In the genomic region with DNA sequence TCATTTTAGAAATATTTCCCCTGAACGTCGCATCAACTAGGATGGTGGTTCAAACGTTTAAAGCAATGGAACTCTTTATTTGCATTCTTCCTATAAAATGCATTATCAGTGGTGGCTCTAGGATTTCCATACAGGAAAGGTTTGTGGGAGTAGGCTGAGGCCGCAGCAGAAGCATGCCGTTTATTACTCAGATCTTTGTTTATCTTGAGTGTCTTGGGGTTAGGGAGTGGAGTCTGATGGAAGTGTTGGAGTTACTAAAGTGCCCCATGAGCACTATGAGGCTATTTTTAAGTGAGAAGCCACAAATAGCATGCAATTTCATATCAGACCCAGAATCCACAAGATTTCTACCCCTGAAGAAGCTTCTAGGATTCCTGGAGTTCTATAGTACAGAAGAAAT, we compare ENCODE assay signal across 11 cellular contexts. TPM values are rescaled to one million over a fixed set of nuclear protein-coding genes. Genes with fewer than 3 reads are reported as not detected.
DNase-seq lines count a peak whose midpoint lies in the region; ATAC-seq and TF ChIP-seq lines count a peak whose summit lies in the region.
"Had no signal": no experiment of that assay in that cellular context is flagged by ENCODE, and none has a peak within 500 bp of the region (broad histone marks: within the 10 kb centered on the region; RNA-seq: fewer than 3 reads in every experiment).

No MANE protein-coding gene starts in this region.

- intact Hi-C loops in left ventricle myocardium inferior (cut with micrococcal nuclease) = no loop called here
- intact Hi-C loops in spleen (cut with DNase I; ENCODE audit: low total_unique reads) = no loop called here

- DNase-seq in HCEC 1CT (peak; percentile 85), left ventricle myocardium inferior (no peak), spleen (no peak), HuH-7.5 (ENCODE audit: low spot score) (no peak), NK-92 (lab: John Stamatoyannopoulos, UW; ENCODE audit: unreplicated experiment) (no peak)
- DNase-seq: activated naive CD4-positive, alpha-beta T cell treated with anti-CD3 and anti-CD28 coated beads for 36 hours; naive B cell had no signal

- no peak overlapping the region for H3K4me3 ChIP-seq in left ventricle myocardium inferior
- no peak overlapping the region for H3K4me3 ChIP-seq in spleen

- peaks cover 29% of the 10 kb centered on the region for H3K36me3 Mint-ChIP-seq in activated T-helper 17 cell treated with anti-CD3 and anti-CD28 coated beads, Interleukin-2, amount 50 U/mL, for 72 hours (ENCODE audit: low read depth)

- peak overlapping the region; percentile 75 for H3K27ac Mint-ChIP-seq in activated T-helper 17 cell treated with anti-CD3 and anti-CD28 coated beads, Interleukin-2, amount 50 U/mL, for 72 hours
- H3K27ac Mint-ChIP-seq: activated naive CD4-positive, alpha-beta T cell treated with anti-CD3 and anti-CD28 coated beads for 36 hours had no signal

- H3K36me3 ChIP-seq in left ventricle myocardium inferior (peaks cover 6% of the 10 kb centered on the region), spleen (peaks cover 0 to 93% (median 22%) of the 10 kb centered on the region in 6 donors)

- TF ChIP-seq CTCF in left ventricle myocardium inferior (IDR thresholded peaks at IDR 0.05; ENCODE audit: borderline replicate concordance) (no peak), spleen (IDR thresholded peaks at IDR 0.05 in 8 of 11, conservative IDR thresholded peaks at IDR 0.05 in 3 of 11) (no peak)

- WGBS in spleen, 5 donors = 53 to 74% (median 70%) methylated on average over 5 of the region's 5 CpGs

- H3K4me1 ChIP-seq in left ventricle myocardium inferior (peaks cover 87% of the 10 kb centered on the region), spleen (peaks cover 3 to 58% (median 27%) of the 10 kb centered on the region in 6 donors)

- ATAC-seq in activated T-helper 17 cell treated with anti-CD3 and anti-CD28 coated beads, Interleukin-2, amount 50 U/mL, for 72 hours (replicated peaks) = no peak
- ATAC-seq in GM21528 (IDR thresholded peaks at IDR 0.05; ENCODE audit: low FRiP score, unreplicated experiment) = no peak
- no peak for ATAC-seq in GM18498 (IDR thresholded peaks at IDR 0.05; ENCODE audit: unreplicated experiment)

- no peaks in the 10 kb centered on the region for H3K9me3 Mint-ChIP-seq in activated T-helper 17 cell treated with anti-CD3 and anti-CD28 coated beads, Interleukin-2, amount 50 U/mL, for 72 hours
- H3K9me3 Mint-ChIP-seq: activated naive CD4-positive, alpha-beta T cell treated with anti-CD3 and anti-CD28 coated beads for 36 hours; naive B cell had no signal

- H3K27me3 Mint-ChIP-seq in activated T-helper 17 cell treated with anti-CD3 and anti-CD28 coated beads, Interleukin-2, amount 50 U/mL, for 72 hours = no peaks in the 10 kb centered on the region
- H3K27me3 Mint-ChIP-seq: naive B cell had no signal

- H3K4me3 Mint-ChIP-seq in activated T-helper 17 cell treated with anti-CD3 and anti-CD28 coated beads, Interleukin-2, amount 50 U/mL, for 72 hours = peak overlapping the region; percentile 45
- H3K4me3 Mint-ChIP-seq: activated naive CD4-positive, alpha-beta T cell treated with anti-CD3 and anti-CD28 coated beads for 36 hours; naive B cell had no signal

- H3K4me1 Mint-ChIP-seq in activated T-helper 17 cell treated with anti-CD3 and anti-CD28 coated beads, Interleukin-2, amount 50 U/mL, for 72 hours = peaks cover 9% of the 10 kb centered on the region

- TF ChIP-seq POLR2A in spleen (IDR thresholded peaks at IDR 0.05) = no peak

- H3K27ac ChIP-seq in left ventricle myocardium inferior (replicated peaks) (peak overlapping the region; percentile 73), spleen (peak overlapping the region in 6 of 8 donors; percentile 16 to 58 (median 36))
- H3K27ac ChIP-seq: RWPE1 had no signal

- no peaks in the 10 kb centered on the region for H3K9me3 ChIP-seq in left ventricle myocardium inferior (replicated peaks)
- no peaks in the 10 kb centered on the region for H3K9me3 ChIP-seq in spleen

- H3K27me3 ChIP-seq in left ventricle myocardium inferior (ENCODE audit: low read depth) = no peaks in the 10 kb centered on the region
- no peaks in the 10 kb centered on the region for H3K27me3 ChIP-seq in spleen (replicated peaks in 1 of 7)

RNA-seq across cellular contexts. Expression of a gene that starts 26.2 kb away (rescaled TPM):
- 10 to 100 TPM; 30.7 to 40.6 TPM for total RNA-seq in activated T-helper 17 cell treated with anti-CD3 and anti-CD28 coated beads, Interleukin-2, amount 50 U/mL, for 72 hours
- 21.8 TPM for total RNA-seq in left ventricle myocardium inferior
- 100 to 1,000 TPM in 2 of 7 donors, 10 to 100 TPM in 5; 65.2 to 148 (median 80.3) TPM for total RNA-seq in spleen
- polyA plus RNA-seq in spleen = 10 to 100 TPM; 57.0 to 80.7 (median 59.9) TPM
